1 cellular context compared by ENCODE assay signal in the genomic region with DNA sequence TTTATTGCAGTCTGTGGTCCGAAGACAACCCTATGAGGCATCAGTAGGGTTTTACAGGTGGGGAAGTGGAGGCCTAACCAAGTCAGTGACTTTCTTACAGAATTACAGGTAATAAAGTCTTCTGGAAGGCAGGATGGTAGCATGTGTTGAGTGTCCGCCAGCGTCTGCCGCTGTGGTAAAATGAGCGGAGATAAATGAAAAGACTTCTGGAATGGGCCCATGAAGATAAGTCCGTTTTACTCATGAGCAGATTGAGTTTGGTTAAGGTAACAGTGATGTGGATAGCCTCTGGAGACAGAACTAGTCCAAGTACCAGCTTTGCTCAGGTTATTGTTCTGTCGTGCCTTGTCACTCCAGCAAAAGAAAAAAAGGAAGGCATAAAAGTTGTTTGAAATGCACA.
TF ChIP-seq lines count a peak whose summit lies in the region.

No MANE protein-coding gene starts in this region.

TF ChIP-seq in HCT116, 20 proteins besides CTCF, POLR2A, EP300 and RAD21 (continued from another document):
- TF ChIP-seq REST (IDR thresholded peaks at IDR 0.05; ENCODE audit: low read depth) (no peak), EZH2phosphoT487 (IDR thresholded peaks at IDR 0.05; ENCODE audit: borderline replicate concordance) (no peak)
